In the genomic region with DNA sequence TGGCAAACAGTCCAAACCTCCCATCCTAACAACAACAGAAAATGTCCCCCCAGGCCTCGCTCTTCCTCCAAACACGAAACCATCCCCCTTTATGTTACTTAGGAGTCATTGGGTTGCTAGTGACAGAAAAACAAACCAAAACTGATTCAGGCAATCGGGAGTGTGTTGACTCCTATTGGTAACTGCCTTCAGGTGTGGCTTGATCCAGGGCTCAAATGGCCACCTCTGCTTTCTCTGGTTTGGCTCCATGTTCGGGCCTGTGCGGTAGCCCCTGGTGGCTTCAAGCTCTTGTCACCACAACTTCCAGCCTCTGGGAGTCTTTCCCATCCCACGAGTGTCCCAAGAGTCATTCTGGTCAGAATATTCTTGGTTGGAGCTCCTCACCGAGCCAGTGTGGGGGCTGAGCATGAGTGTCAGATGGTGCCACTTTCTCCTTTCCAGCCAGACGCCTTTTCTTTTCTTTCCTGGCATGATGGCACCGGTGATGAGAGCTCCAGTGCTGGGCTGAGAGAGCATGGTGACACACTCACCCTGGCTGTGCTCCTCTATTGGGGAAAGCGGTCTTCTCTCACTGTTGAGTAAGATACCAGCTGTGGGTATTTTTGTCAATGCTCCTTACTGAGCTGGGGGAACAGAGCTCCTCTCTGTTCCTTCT, we compare ENCODE assay signal across 1 cellular context.
TF ChIP-seq lines count a peak whose summit lies in the region.

No MANE protein-coding gene starts in this region.

TF ChIP-seq in HepG2, 621 proteins besides CTCF, POLR2A, EP300 and RAD21:
- peak; percentile 98 for TF ChIP-seq ZNF329 (CRISPR knock-in tag; IDR thresholded peaks at IDR 0.05; ENCODE audit: low read depth)
- TF ChIP-seq FOXA1 (IDR thresholded peaks at IDR 0.05), result no peak
- TF ChIP-seq FOXA1 (CRISPR knock-in tag; IDR thresholded peaks at IDR 0.05), result no peak
TF ChIP-seq in HepG2: peak in this region for 1.
